ENCODE assay signal across 8 cellular contexts in the genomic region with DNA sequence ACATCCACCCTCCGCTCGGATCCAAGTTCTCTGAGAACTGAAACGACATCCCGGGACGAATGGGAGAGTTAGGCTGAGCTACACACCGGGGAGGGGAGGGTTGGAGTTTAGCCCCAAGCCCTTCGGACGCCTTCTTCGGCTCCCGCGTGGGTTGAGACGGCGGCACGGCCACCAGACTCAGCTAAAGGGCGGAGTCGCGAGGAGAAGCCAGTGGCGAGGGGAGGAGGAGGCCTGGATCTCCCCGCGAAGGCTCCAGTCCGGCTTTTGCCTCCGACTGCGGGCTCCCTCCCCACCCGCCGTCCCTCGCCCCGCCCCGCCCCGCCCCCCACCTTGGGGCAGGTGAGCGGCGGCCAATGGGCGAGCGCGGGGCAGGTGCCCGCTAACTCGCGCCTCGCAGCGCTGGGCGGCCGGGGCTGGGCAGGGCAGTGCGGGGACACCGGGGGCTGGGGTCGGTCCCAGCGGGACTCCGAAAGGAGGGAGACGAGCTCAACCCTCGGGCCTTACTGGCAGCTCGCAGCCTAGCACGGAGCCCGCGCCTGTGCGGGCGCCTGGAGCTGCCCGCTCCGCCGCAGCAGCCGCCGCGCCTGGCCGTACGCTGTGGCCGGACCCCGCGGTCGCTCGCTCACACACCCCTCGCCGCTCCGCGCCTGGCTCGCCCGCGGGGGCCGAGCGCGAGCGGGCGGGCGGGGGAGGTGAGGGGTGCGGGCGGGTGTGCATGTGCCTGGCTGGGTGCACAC. TPM values are rescaled to one million over a fixed set of nuclear protein-coding genes. Genes with fewer than 3 reads are reported as not detected.
DNase-seq lines count a peak whose midpoint lies in the region; ATAC-seq, FAIRE-seq and TF ChIP-seq lines count a peak whose summit lies in the region.

A gene (plus strand): TSS at position 382 of the 737 bp plus-strand sequence. CDS start 334 bp downstream, at position 716.

- H3K4me1 Mint-ChIP-seq in glutamatergic neuron (ENCODE audit: low read depth, unreplicated experiment) = peaks cover 8% of the 10 kb centered on the region
- H3K4me1 Mint-ChIP-seq in osteocyte (ENCODE audit: unreplicated experiment) = peaks cover 28% of the 10 kb centered on the region

- DNase-seq in NCI-H2107 treated with DMSO at 0.1 percent for 48 hours (lab: John Stamatoyannopoulos, UW; ENCODE audit: unreplicated experiment) = peak; percentile 24
- peak; percentile 33 for DNase-seq in activated CD8-positive, alpha-beta memory T cell treated with anti-CD3 and anti-CD28 coated beads, Interleukin-2, amount 50 U/mL, for 4 hours
- DNase-seq in glutamatergic neuron = peak; percentile 69
- peak; percentile 80 for DNase-seq in osteocyte (ENCODE audit: extremely low spot score, unreplicated experiment)
- DNase-seq in nucleus accumbens (lab: John Stamatoyannopoulos, UW) = no peak
- DNase-seq in D721Med (ENCODE audit: insufficient read length, low spot score) = no peak

- ATAC-seq in GM18498 (IDR thresholded peaks at IDR 0.05; ENCODE audit: unreplicated experiment) (peak; percentile 58), HG02759 (IDR thresholded peaks at IDR 0.05; ENCODE audit: unreplicated experiment) (peak; percentile 47)

- H3K27ac Mint-ChIP-seq in glutamatergic neuron (ENCODE audit: unreplicated experiment) (no peak within 1 kb of the TSS), osteocyte (ENCODE audit: unreplicated experiment) (no peak within 1 kb of the TSS)

- H3K36me3 Mint-ChIP-seq in glutamatergic neuron (ENCODE audit: unreplicated experiment) = no peaks in the 10 kb centered on the region
- no peaks in the 10 kb centered on the region for H3K36me3 Mint-ChIP-seq in osteocyte (ENCODE audit: unreplicated experiment)

- FAIRE-seq in D721Med (lab: Jason Lieb, UNC) = no peak

- no peak for TF ChIP-seq CTCF in glutamatergic neuron (IDR thresholded peaks at IDR 0.05; ENCODE audit: partially characterized antibody, unreplicated experiment)
- no peak for TF ChIP-seq CTCF in osteocyte (IDR thresholded peaks at IDR 0.05)
- TF ChIP-seq CTCF in D721Med (IDR thresholded peaks at IDR 0.05; ENCODE audit: insufficient read depth, missing control alignments) = no peak

- H3K27me3 Mint-ChIP-seq in glutamatergic neuron (ENCODE audit: unreplicated experiment) (peaks cover 43% of the 10 kb centered on the region), osteocyte (ENCODE audit: unreplicated experiment) (peaks cover 78% of the 10 kb centered on the region)

- H3K4me3 Mint-ChIP-seq in glutamatergic neuron (ENCODE audit: unreplicated experiment) (peak within 1 kb of the TSS; percentile 82), osteocyte (ENCODE audit: unreplicated experiment) (peak within 1 kb of the TSS; percentile 59)

- H3K9me3 Mint-ChIP-seq in glutamatergic neuron (ENCODE audit: unreplicated experiment) (peaks cover 10% of the 10 kb centered on the region), osteocyte (ENCODE audit: unreplicated experiment) (no peaks in the 10 kb centered on the region)

RNA-seq across cellular contexts. Expression of the gene that starts here (rescaled TPM):
- total RNA-seq in glutamatergic neuron (ENCODE audit: unreplicated experiment) (0.54 TPM), osteocyte (not detected in 2 replicates)

Comparison
In these comparisons a context has a peak if more than half of its experiments do, and no peak if none do; other contexts are left out.
1. Peak in DNase-seq in glutamatergic neuron; RNA of the gene not detected or under 1 TPM.
2. Peak in DNase-seq in osteocyte; RNA of the gene not detected or under 1 TPM.
3. DNase-seq: peak in NCI-H2107 treated with DMSO at 0.1 percent for 48 hours (single experiment) and activated CD8-positive, alpha-beta memory T cell treated with anti-CD3 and anti-CD28 coated beads, Interleukin-2, amount 50 U/mL, for 4 hours (single experiment); none in nucleus accumbens (0 of 56) and D721Med (single experiment).